ENCODE assay signal across 2 cellular contexts in genomic region chr6:96724641-96725040, GRCh38.
TF ChIP-seq lines count a peak whose summit lies in the region.

No MANE protein-coding gene starts in this region.

TF ChIP-seq in GM23338, 12 proteins besides CTCF, POLR2A, EP300 and RAD21 (continued from another document):
- no peak for TF ChIP-seq ZNF462 (CRISPR knock-in tag; IDR thresholded peaks at IDR 0.05)
- TF ChIP-seq EZH2 (IDR thresholded peaks at IDR 0.05; ENCODE audit: low read depth, unreplicated experiment), result no peak
- no peak for TF ChIP-seq ETS1 (IDR thresholded peaks at IDR 0.05)
- TF ChIP-seq CREB1 (CRISPR knock-in tag; IDR thresholded peaks at IDR 0.05; ENCODE audit: low read depth), result no peak
- TF ChIP-seq REST (IDR thresholded peaks at IDR 0.05; ENCODE audit: unreplicated experiment), result no peak
- no peak for TF ChIP-seq ZNF114 (CRISPR knock-in tag; IDR thresholded peaks at IDR 0.05)

TF ChIP-seq in H1, 55 proteins besides CTCF, POLR2A, EP300 and RAD21 (continued from another document):
- TF ChIP-seq GABPA (IDR thresholded peaks at IDR 0.05; ENCODE audit: borderline replicate concordance, insufficient read depth, low read length) (no peak), KDM4A (IDR thresholded peaks at IDR 0.05; ENCODE audit: low read depth, low read length, severe bottlenecking) (no peak), GTF2F1 (IDR thresholded peaks at IDR 0.05; ENCODE audit: borderline replicate concordance, low read depth, low read length) (no peak), SRF (IDR thresholded peaks at IDR 0.05; ENCODE audit: low read depth, low read length) (no peak), EZH2 (IDR thresholded peaks at IDR 0.05; ENCODE audit: low read depth, low read length, severe bottlenecking) (no peak), FOSL1 (IDR thresholded peaks at IDR 0.05; ENCODE audit: insufficient read depth, low read depth, low read length) (no peak), SP4 (IDR thresholded peaks at IDR 0.05; ENCODE audit: low read length) (no peak), SP2 (IDR thresholded peaks at IDR 0.05; ENCODE audit: low read length) (no peak), RBBP5 (IDR thresholded peaks at IDR 0.05; ENCODE audit: borderline replicate concordance, low read depth, low read length) (no peak), TCF12 (IDR thresholded peaks at IDR 0.05; ENCODE audit: low read depth, low read length) (no peak), POLR2AphosphoS5 (IDR thresholded peaks at IDR 0.05; ENCODE audit: low read depth, low read length) (no peak), MAX (IDR thresholded peaks at IDR 0.05) (no peak)
